In the genomic region with DNA sequence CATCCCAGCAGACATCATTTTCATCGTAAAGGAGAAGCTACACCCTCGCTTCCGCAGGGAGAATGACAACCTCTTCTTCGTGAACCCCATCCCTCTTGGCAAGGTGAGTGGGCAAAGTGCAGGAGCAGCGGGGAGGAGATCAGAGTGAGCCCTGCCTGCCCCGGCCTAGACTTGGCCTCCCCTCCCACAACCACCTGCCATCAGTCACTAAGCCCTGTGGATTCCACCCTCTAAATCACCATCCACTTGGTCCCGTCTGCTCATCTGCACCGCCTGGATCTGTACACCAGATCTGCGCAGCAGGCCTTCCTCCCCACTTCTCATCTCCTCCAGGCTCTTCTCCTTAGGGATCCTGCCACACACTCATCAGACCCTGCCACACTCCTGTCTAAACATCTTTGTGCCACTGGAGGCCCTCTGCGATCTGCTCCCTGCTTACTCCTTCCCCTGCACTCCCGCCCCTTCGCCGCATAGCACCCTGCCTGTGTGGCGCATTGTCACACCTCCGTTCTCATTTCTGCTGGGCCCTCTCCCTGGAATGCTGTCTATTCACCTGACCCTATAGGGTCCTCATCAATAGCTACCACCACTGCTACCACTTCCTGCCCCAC, we compare ENCODE assay signal across 17 cellular contexts. TPM values are rescaled to one million over a fixed set of nuclear protein-coding genes. Genes with fewer than 3 reads are reported as not detected.
DNase-seq lines count a peak whose midpoint lies in the region; ATAC-seq, FAIRE-seq and TF ChIP-seq lines count a peak whose summit lies in the region.
"Had no signal": no experiment of that assay in that cellular context is flagged by ENCODE, and none has a peak within 500 bp of the region (broad histone marks: within the 10 kb centered on the region; RNA-seq: fewer than 3 reads in every experiment).

No MANE protein-coding gene starts in this region.

- no peaks in the 10 kb centered on the region for H3K27me3 Mint-ChIP-seq in activated CD8-positive, alpha-beta memory T cell treated with anti-CD3 and anti-CD28 coated beads, Interleukin-2, amount 10 ng/mL, durations not matched to agents 7 days and 5 days
- H3K27me3 Mint-ChIP-seq in progenitor cell of endocrine pancreas (no peaks in the 10 kb centered on the region), WTC11 (ENCODE audit: low read depth) (peaks cover 19% of the 10 kb centered on the region)

- no peak overlapping the region for H3K4me3 ChIP-seq in K562
- H3K4me3 ChIP-seq: smooth muscle cell, stomach had no signal

- H3K4me1 Mint-ChIP-seq in activated CD8-positive, alpha-beta memory T cell treated with anti-CD3 and anti-CD28 coated beads, Interleukin-2, amount 10 ng/mL, durations not matched to agents 7 days and 5 days: peaks cover 41% of the 10 kb centered on the region
- H3K4me1 Mint-ChIP-seq in progenitor cell of endocrine pancreas (ENCODE audit: low read depth) (no peaks in the 10 kb centered on the region), WTC11 (peaks cover 11% of the 10 kb centered on the region)

- no peak for DNase-seq in activated CD8-positive, alpha-beta memory T cell treated with anti-CD3 and anti-CD28 coated beads, Interleukin-2, amount 10 ng/mL, durations not matched to agents 7 days and 5 days
- DNase-seq in activated CD8-positive, alpha-beta memory T cell treated with anti-CD3 and anti-CD28 coated beads, Interleukin-2, amount 50 U/mL, for 4 hours: no peak
- peak; percentile 15 for DNase-seq in NAMALWA (ENCODE audit: low spot score)
- no peak for DNase-seq in K562 (ENCODE audit: extremely low read depth in 1 of 4, low spot score in 3 of 4)
- DNase-seq in progenitor cell of endocrine pancreas (ENCODE audit: low spot score, unreplicated experiment): no peak
- DNase-seq in SHP77 (lab: John Stamatoyannopoulos, UW): no peak
- DNase-seq in WTC11 (ENCODE audit: low spot score): no peak
- no peak for DNase-seq in HK-2 (ENCODE audit: unreplicated experiment)
- DNase-seq: activated CD4-positive, alpha-beta T cell treated with anti-CD3 and anti-CD28 coated beads, Interleukin-2, amount 50 U/mL, for 48 hours; activated gamma-delta T cell; Calu3; NCI-H1048; NCI-H2171; stomach; T1000 had no signal

- intact Hi-C loops in K562 (cut with micrococcal nuclease): no loop called here

- peaks cover 16% of the 10 kb centered on the region in 2 experiments; a peak in 3 of 5 replicates for H3K4me1 ChIP-seq in K562 (replicated peaks in 1 of 2; ENCODE audit: control insufficient read depth in 2 of 2, insufficient read depth in 2 of 2, low read length in 2 of 2)

- H3K9me1 ChIP-seq in K562 (ENCODE audit: control insufficient read depth, insufficient read depth, low read length): no peaks in the 10 kb centered on the region

- H3K4me2 ChIP-seq in K562 (ENCODE audit: insufficient read depth, low read length): no peak overlapping the region
- H3K4me2 ChIP-seq: smooth muscle cell had no signal

- H3K27ac ChIP-seq in K562 (ENCODE audit: extremely low read depth, low read depth, low read length): no peak overlapping the region
- H3K27ac ChIP-seq: stomach had no signal

- in situ Hi-C loops in K562 (cut with MboI): loop anchor here (10.0 kb wide), 1 partner anchor 486 kb away; no protein-coding TSS in a partner anchor

- no peaks in the 10 kb centered on the region for H3K9me3 Mint-ChIP-seq in activated CD8-positive, alpha-beta memory T cell treated with anti-CD3 and anti-CD28 coated beads, Interleukin-2, amount 10 ng/mL, durations not matched to agents 7 days and 5 days (ENCODE audit: low read depth)
- H3K9me3 Mint-ChIP-seq in progenitor cell of endocrine pancreas (ENCODE audit: low read depth) (no peaks in the 10 kb centered on the region), WTC11 (no peaks in the 10 kb centered on the region)

- no peaks in the 10 kb centered on the region; a peak in 1 of 5 replicates for H3K27me3 ChIP-seq in K562 (ENCODE audit: control insufficient read depth in 2 of 2, insufficient read depth in 2 of 2, low read length in 2 of 2)
- H3K27me3 ChIP-seq: stomach had no signal

- CTCF ChIA-PET in activated CD8-positive, alpha-beta memory T cell treated with anti-CD3 and anti-CD28 coated beads, Interleukin-2, amount 10 ng/mL, durations not matched to agents 7 days and 5 days (lab: Charles Lee): interaction anchor here (0.7 kb wide), 1 partner anchor 44 kb away, joined by 3 read pairs; no protein-coding TSS in a partner anchor
- CTCF ChIA-PET in K562 (lab: Yijun Ruan, JAX; ENCODE audit: low intra/inter-chr PET ratio): no interaction called here
- CTCF ChIA-PET in WTC11 (lab: Charles Lee): no interaction called here

- H3K36me3 Mint-ChIP-seq in activated CD8-positive, alpha-beta memory T cell treated with anti-CD3 and anti-CD28 coated beads, Interleukin-2, amount 10 ng/mL, durations not matched to agents 7 days and 5 days: peaks cover 2% of the 10 kb centered on the region
- no peaks in the 10 kb centered on the region for H3K36me3 Mint-ChIP-seq in progenitor cell of endocrine pancreas (ENCODE audit: insufficient read depth)
- H3K36me3 Mint-ChIP-seq in WTC11: no peaks in the 10 kb centered on the region

- POLR2A ChIA-PET in K562 (lab: Yijun Ruan, JAX) (interaction anchor here (3.1 kb wide), 1 partner anchor 12 kb away, joined by 27 read pairs; a partner anchor contains a TSS), WTC11 (lab: Charles Lee) (interaction anchor here (2.1 kb wide), 1 partner anchor 14 kb away, joined by 6 read pairs; a partner anchor contains a TSS)

- no peak; a peak in 1 of 4 replicates for TF ChIP-seq RAD21 in K562 (CRISPR knock-in tag; conservative IDR thresholded peaks at IDR 0.05 in 1 of 2, IDR thresholded peaks at IDR 0.05 in 1 of 2)

- no peaks in the 10 kb centered on the region; the same call in 2 of the 3 replicates for H3K36me3 ChIP-seq in K562 (ENCODE audit: control insufficient read depth, insufficient read depth, low read length)

- no peak for FAIRE-seq in K562 (lab: Jason Lieb, UNC)
- FAIRE-seq: urothelium cell line had no signal

- ATAC-seq in activated CD8-positive, alpha-beta memory T cell treated with anti-CD3 and anti-CD28 coated beads, Interleukin-2, amount 10 ng/mL, durations not matched to agents 7 days and 5 days: no peak
- ATAC-seq in K562 (no peak), WTC11 (no peak)

- no peak for TF ChIP-seq POLR2A in K562 (conservative IDR thresholded peaks at IDR 0.05)

- H3K27ac Mint-ChIP-seq in activated CD8-positive, alpha-beta memory T cell treated with anti-CD3 and anti-CD28 coated beads, Interleukin-2, amount 10 ng/mL, durations not matched to agents 7 days and 5 days: peak overlapping the region; percentile 16
- H3K27ac Mint-ChIP-seq in progenitor cell of endocrine pancreas: peak overlapping the region; percentile 31
- H3K27ac Mint-ChIP-seq in WTC11: no peak overlapping the region

- no peaks in the 10 kb centered on the region for H3K9me3 ChIP-seq in K562 (replicated peaks; ENCODE audit: control insufficient read depth, insufficient read depth, low read depth, low read length)
- H3K9me3 ChIP-seq: stomach had no signal

- TF ChIP-seq EP300 in K562 (IDR thresholded peaks at IDR 0.05; ENCODE audit: low read length): no peak

- TF ChIP-seq CTCF in K562 (IDR thresholded peaks at IDR 0.05 in 2 of 3, conservative IDR thresholded peaks at IDR 0.05 in 1 of 3; ENCODE audit: insufficient read depth in 2 of 3, low read depth in 1 of 3, low read length in 3 of 3) (peak in 1 of 3 experiments; percentile 12; a peak in 1 of 6 replicates), progenitor cell of endocrine pancreas (IDR thresholded peaks at IDR 0.05; ENCODE audit: unreplicated experiment) (no peak), WTC11 (IDR thresholded peaks at IDR 0.05) (no peak)

- no peaks in the 10 kb centered on the region for H3K79me2 ChIP-seq in K562 (ENCODE audit: control insufficient read depth, insufficient read depth, low read length)

- 0 out of 2 replicates have a peak, but pooled peaks cover 3% of the 10 kb centered on the region for H4K20me1 ChIP-seq in K562 (replicated peaks; ENCODE audit: control insufficient read depth, insufficient read depth, low read length)

- no TSS peak for BruUV-seq in K562 (replicated peaks; lab: Mats Ljungman, UMichigan)

- no peak overlapping the region for H3K4me3 Mint-ChIP-seq in activated CD8-positive, alpha-beta memory T cell treated with anti-CD3 and anti-CD28 coated beads, Interleukin-2, amount 10 ng/mL, durations not matched to agents 7 days and 5 days
- no peak overlapping the region for H3K4me3 Mint-ChIP-seq in progenitor cell of endocrine pancreas (ENCODE audit: low read depth)
- H3K4me3 Mint-ChIP-seq in WTC11: no peak overlapping the region

- WGBS in K562 (ENCODE audit: insufficient coverage, low coverage, missing lambda C conversion rate): 60% methylated on average over 10 of the region's 15 CpGs

- no peak overlapping the region for H2AFZ ChIP-seq in K562 (ENCODE audit: low read depth, low read length)

- H3K9ac ChIP-seq in K562 (ENCODE audit: insufficient read depth in 1 of 2, low read depth in 2 of 2, low read length in 2 of 2): 0 out of 4 replicates have a peak overlapping the region, but pooled peaks of 1 of the 2 experiments have one; percentile 4

RNA-seq across cellular contexts. Expression of a gene that starts 14.2 kb away (rescaled TPM):
- 100 to 1,000 TPM; 199 to 288 TPM for total RNA-seq in activated CD8-positive, alpha-beta memory T cell treated with anti-CD3 and anti-CD28 coated beads, Interleukin-2, amount 10 ng/mL, durations not matched to agents 7 days and 5 days
- total RNA-seq in K562 (2011; cell fraction: chromatin; rRNA removed; ENCODE audit: low replicate concordance): 125 and 263 TPM in 2 replicates
- 180 and 194 TPM in 2 replicates for total RNA-seq in K562 (2011; cell fraction: nucleolus; rRNA removed)
- total RNA-seq in K562 (2011; cell fraction: nucleoplasm; rRNA removed): 161 and 172 TPM in 2 replicates
- 21.5 and 29.2 TPM in 2 replicates for total RNA-seq in K562 (2014; rRNA removed)
- 19.6 and 24.1 TPM in 2 replicates for total RNA-seq in K562 (2014; rRNA removed; fragmentation: Illumina TruSeq; extraction: Trizol)
- total RNA-seq in K562 (2015; rRNA removed; fragmentation: Illumina TruSeq; extraction: Trizol): 19.2 and 25.9 TPM in 2 replicates
- total RNA-seq in K562 (2021): 141 and 152 TPM in 2 replicates
- 45.6 and 59.3 TPM in 2 replicates for polyA plus RNA-seq in K562 (2011; rRNA removed)
- polyA plus RNA-seq in K562 (2011; cell fraction: cytosol; rRNA removed): 113 and 142 TPM in 2 replicates
- 52.2 and 60.9 TPM in 2 replicates for polyA plus RNA-seq in K562 (2011; cell fraction: nucleus; rRNA removed)
- polyA plus RNA-seq in K562 (2012): 99.1 and 151 TPM in 2 replicates
- polyA plus RNA-seq in K562 (2014; fragmentation: Illumina TruSeq; extraction: Trizol): 147 and 173 TPM in 2 replicates
- polyA plus RNA-seq in K562 (2014; fragmentation: Nextera tagmentation; extraction: Ambion mirVana): 100 to 1,000 TPM in 1 of 2 experiments, 10 to 100 TPM in 1; 95.7 to 216 TPM
- polyA plus RNA-seq in K562 (2014; rRNA removed): 84.5 and 87.9 TPM in 2 replicates
- polyA minus RNA-seq in K562 (2011; rRNA and poly(A)+ RNA removed): 59.5 and 95.2 TPM in 2 replicates
- 107 and 109 TPM in 2 replicates for polyA minus RNA-seq in K562 (2011; cell fraction: cytosol; rRNA and poly(A)+ RNA removed)
- polyA minus RNA-seq in K562 (2011; cell fraction: nucleus; rRNA and poly(A)+ RNA removed): 69.9 and 106 TPM in 2 replicates
- total RNA-seq in progenitor cell of endocrine pancreas: 89.9 and 103 TPM in 2 replicates
- 54.0 to 66.8 TPM (median 64.2 TPM) in 3 replicates for total RNA-seq in WTC11 (2021)

RNA-seq across cellular contexts. Expression of a gene that starts 17.6 kb away (rescaled TPM):
- under 1 TPM; 0.26 to 0.29 TPM for total RNA-seq in activated CD8-positive, alpha-beta memory T cell treated with anti-CD3 and anti-CD28 coated beads, Interleukin-2, amount 10 ng/mL, durations not matched to agents 7 days and 5 days
- 0.69 TPM in 1 of 2 replicates, not detected in the other for total RNA-seq in K562 (2011; cell fraction: chromatin; rRNA removed; ENCODE audit: low replicate concordance)
- not detected in 2 replicates for total RNA-seq in K562 (2011; cell fraction: nucleolus; rRNA removed)
- total RNA-seq in K562 (2011; cell fraction: nucleoplasm; rRNA removed): 0.31 and 0.81 TPM in 2 replicates
- total RNA-seq in K562 (2014; rRNA removed) (not detected in 2 replicates), K562 (2014; rRNA removed; fragmentation: Illumina TruSeq; extraction: Trizol) (not detected in 2 replicates), K562 (2015; rRNA removed; fragmentation: Illumina TruSeq; extraction: Trizol) (not detected in 2 replicates), K562 (2021) (not detected in 2 replicates), progenitor cell of endocrine pancreas (1.1 and 1.4 TPM in 2 replicates), WTC11 (2021) (0.18 to 0.24 TPM (median 0.21 TPM) in 3 replicates)
- polyA plus RNA-seq in K562 (2011; rRNA removed) (0.14 and 0.46 TPM in 2 replicates), K562 (2014; fragmentation: Illumina TruSeq; extraction: Trizol) (not detected in 2 replicates), K562 (2014; fragmentation: Nextera tagmentation; extraction: Ambion mirVana) (not detected), K562 (2014; rRNA removed) (0.04 TPM in 1 of 2 replicates, not detected in the other)
- polyA plus RNA-seq in K562 (2011; cell fraction: cytosol; rRNA removed): 0.13 TPM in 1 of 2 replicates, not detected in the other
- polyA plus RNA-seq in K562 (2011; cell fraction: nucleus; rRNA removed): 0.73 and 1.4 TPM in 2 replicates
- 0.08 and 0.10 TPM in 2 replicates for polyA plus RNA-seq in K562 (2012)
- polyA minus RNA-seq in K562 (2011; rRNA and poly(A)+ RNA removed): 0.15 TPM in 1 of 2 replicates, not detected in the other
- not detected in 2 replicates for polyA minus RNA-seq in K562 (2011; cell fraction: cytosol; rRNA and poly(A)+ RNA removed)
- polyA minus RNA-seq in K562 (2011; cell fraction: nucleus; rRNA and poly(A)+ RNA removed): 0.13 and 0.44 TPM in 2 replicates
- total RNA-seq: smooth muscle cell, stomach had no signal
- polyA plus RNA-seq: smooth muscle cell had no signal

RNA-seq across cellular contexts. Expression of a gene that starts 40.4 kb away (rescaled TPM):
- 1 to 10 TPM; 3.3 to 5.2 TPM for total RNA-seq in activated CD8-positive, alpha-beta memory T cell treated with anti-CD3 and anti-CD28 coated beads, Interleukin-2, amount 10 ng/mL, durations not matched to agents 7 days and 5 days
- total RNA-seq in K562 (2011; cell fraction: chromatin; rRNA removed; ENCODE audit: low replicate concordance): 2.3 and 3.3 TPM in 2 replicates
- 2.2 and 3.5 TPM in 2 replicates for total RNA-seq in K562 (2011; cell fraction: nucleolus; rRNA removed)
- 0.84 and 3.1 TPM in 2 replicates for total RNA-seq in K562 (2011; cell fraction: nucleoplasm; rRNA removed)
- total RNA-seq in K562 (2014; rRNA removed) (0.05 and 0.94 TPM in 2 replicates), K562 (2014; rRNA removed; fragmentation: Illumina TruSeq; extraction: Trizol) (0.25 and 0.29 TPM in 2 replicates), K562 (2015; rRNA removed; fragmentation: Illumina TruSeq; extraction: Trizol) (0.41 and 0.65 TPM in 2 replicates), K562 (2021) (0.18 and 0.53 TPM in 2 replicates), progenitor cell of endocrine pancreas (4.3 and 5.2 TPM in 2 replicates), WTC11 (2021) (0.50 to 0.73 TPM (median 0.55 TPM) in 3 replicates)
- polyA plus RNA-seq in K562 (2011; rRNA removed) (0.15 and 0.26 TPM in 2 replicates), K562 (2014; fragmentation: Illumina TruSeq; extraction: Trizol) (0.43 and 0.53 TPM in 2 replicates), K562 (2014; fragmentation: Nextera tagmentation; extraction: Ambion mirVana) (not detected), K562 (2014; rRNA removed) (0.04 and 0.21 TPM in 2 replicates)
- polyA plus RNA-seq in K562 (2011; cell fraction: cytosol; rRNA removed): 0.24 and 0.27 TPM in 2 replicates
- 1.9 and 2.1 TPM in 2 replicates for polyA plus RNA-seq in K562 (2011; cell fraction: nucleus; rRNA removed)
- 0.46 and 0.66 TPM in 2 replicates for polyA plus RNA-seq in K562 (2012)
- 0.36 and 0.39 TPM in 2 replicates for polyA minus RNA-seq in K562 (2011; rRNA and poly(A)+ RNA removed)
- polyA minus RNA-seq in K562 (2011; cell fraction: cytosol; rRNA and poly(A)+ RNA removed): not detected in 2 replicates
- polyA minus RNA-seq in K562 (2011; cell fraction: nucleus; rRNA and poly(A)+ RNA removed): 0.81 and 1.00 TPM in 2 replicates
